ENCODE assay signal across 1 cellular context in genomic region chr17:79790805-79791353, GRCh38.
TF ChIP-seq lines count a peak whose summit lies in the region.

No MANE protein-coding gene starts in this region.

TF ChIP-seq in IMR-90, 13 proteins besides CTCF, POLR2A, EP300 and RAD21 (continued from another document):
- no peak for TF ChIP-seq ELK1 (IDR thresholded peaks at IDR 0.05; ENCODE audit: borderline replicate concordance, low read depth, low read length)
- TF ChIP-seq FOS (IDR thresholded peaks at IDR 0.05; ENCODE audit: low read depth, low read length), result no peak
- TF ChIP-seq RCOR1 (IDR thresholded peaks at IDR 0.05; ENCODE audit: insufficient replicate concordance, low read length), result no peak
- no peak for TF ChIP-seq MAFK (IDR thresholded peaks at IDR 0.05; ENCODE audit: low read depth, low read length)
- no peak for TF ChIP-seq MXI1 (IDR thresholded peaks at IDR 0.05; ENCODE audit: borderline replicate concordance, low read depth, low read length)
- TF ChIP-seq BHLHE40 (IDR thresholded peaks at IDR 0.05; ENCODE audit: low read depth, low read length), result no peak
- TF ChIP-seq RFX5 (IDR thresholded peaks at IDR 0.05; ENCODE audit: low read depth, low read length), result no peak
- no peak for TF ChIP-seq MAZ (IDR thresholded peaks at IDR 0.05; ENCODE audit: borderline replicate concordance, low read depth, low read length)
- TF ChIP-seq CEBPB (IDR thresholded peaks at IDR 0.05; ENCODE audit: low read depth, low read length), result no peak
- no peak for TF ChIP-seq CHD1 (IDR thresholded peaks at IDR 0.05; ENCODE audit: low read depth, low read length)
- TF ChIP-seq NFE2L2 (IDR thresholded peaks at IDR 0.05; ENCODE audit: low read depth, low read length), result no peak
